ENCODE assay signal across 8 cellular contexts in the genomic region with DNA sequence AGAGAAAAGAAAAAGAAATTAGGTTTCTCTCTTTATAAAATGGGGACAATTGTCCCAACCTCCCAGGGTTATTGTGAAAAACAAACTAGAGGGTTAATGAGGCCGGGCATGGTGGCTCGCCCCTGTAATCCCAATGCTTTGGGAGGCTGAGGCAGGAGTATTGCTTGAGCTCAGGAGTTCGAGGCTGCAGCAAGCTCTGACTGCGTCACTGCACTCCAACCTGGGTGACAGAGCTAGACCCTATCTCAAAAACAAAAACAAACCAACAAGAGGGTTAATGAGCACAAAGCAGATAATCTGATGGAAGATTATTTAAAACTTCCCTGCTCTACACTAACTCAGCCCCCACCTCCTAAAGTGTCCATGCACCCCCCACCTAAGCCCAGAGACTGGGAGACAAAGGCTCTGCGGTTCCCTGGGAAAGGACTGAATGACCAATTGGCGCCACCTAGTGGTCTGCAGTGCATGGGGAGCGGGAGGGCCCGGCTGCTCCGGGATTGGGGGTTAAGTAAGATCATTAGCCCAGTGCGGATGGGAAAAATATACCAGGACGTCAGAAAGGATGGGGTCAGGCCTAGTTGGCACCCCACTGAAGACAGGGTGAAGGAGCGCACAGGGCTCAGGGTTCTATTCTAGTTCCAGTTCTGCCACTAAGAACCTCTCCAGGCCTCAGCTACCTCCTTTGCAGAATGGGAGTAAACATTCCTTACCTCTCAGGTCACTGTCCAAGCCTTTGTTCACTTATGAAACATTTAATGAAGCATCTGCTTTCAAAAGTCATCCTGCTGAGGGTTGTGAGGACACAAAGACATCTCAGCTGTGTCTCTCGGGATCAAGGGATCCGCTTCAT. TPM values are rescaled to one million over a fixed set of nuclear protein-coding genes. Genes with fewer than 3 reads are reported as not detected.
DNase-seq lines count a peak whose midpoint lies in the region; ATAC-seq and TF ChIP-seq lines count a peak whose summit lies in the region.

No MANE protein-coding gene starts in this region.

- WGBS in testis, 2 donors: 38 to 39% methylated on average over 14 of the region's 14 CpGs

- no peaks in the 10 kb centered on the region for H3K36me3 Mint-ChIP-seq in activated T-helper 1 cell treated with anti-CD3 and anti-CD28 coated beads, Interleukin-12 subunit alpha, Interleukin-12 subunit beta, Interleukin-2, Interleukin-4 antibody, amounts not matched to agents 30 ng/mL and 10 ng/mL and 1 ng/mL, durations not matched to agents 14 hours and 24 hours and 36 hours (ENCODE audit: low read depth)
- no peaks in the 10 kb centered on the region for H3K36me3 Mint-ChIP-seq in neural crest cell (ENCODE audit: low read depth)

- ATAC-seq in DND-41 (ENCODE audit: insufficient read depth, low read depth) (peak; percentile 91), GM19035 (IDR thresholded peaks at IDR 0.05; ENCODE audit: unreplicated experiment) (no peak)

- no peak overlapping the region for H3K9ac ChIP-seq in DND-41 (ENCODE audit: low read depth, low read length)

- TF ChIP-seq CTCF in DND-41 (IDR thresholded peaks at IDR 0.05; ENCODE audit: borderline replicate concordance, extremely low read depth, low read length, poor library complexity, severe bottlenecking): peak; percentile 93
- TF ChIP-seq CTCF in foreskin fibroblast (IDR thresholded peaks at IDR 0.05; ENCODE audit: low read depth, low read length): peak; percentile 95
- peak; percentile 94 for TF ChIP-seq CTCF in neural crest cell (conservative IDR thresholded peaks at IDR 0.05)
- TF ChIP-seq CTCF in testis (IDR thresholded peaks at IDR 0.05): peak; percentile 81 to 87 (median 83)

- H3K4me1 Mint-ChIP-seq in activated T-helper 1 cell treated with anti-CD3 and anti-CD28 coated beads, Interleukin-12 subunit alpha, Interleukin-12 subunit beta, Interleukin-2, Interleukin-4 antibody, amounts not matched to agents 30 ng/mL and 10 ng/mL and 1 ng/mL, durations not matched to agents 14 hours and 24 hours and 36 hours (ENCODE audit: low read depth): peaks cover 6% of the 10 kb centered on the region
- peaks cover 32% of the 10 kb centered on the region for H3K4me1 Mint-ChIP-seq in neural crest cell

- no peaks in the 10 kb centered on the region for H3K9me3 Mint-ChIP-seq in activated T-helper 1 cell treated with anti-CD3 and anti-CD28 coated beads, Interleukin-12 subunit alpha, Interleukin-12 subunit beta, Interleukin-2, Interleukin-4 antibody, amounts not matched to agents 30 ng/mL and 10 ng/mL and 1 ng/mL, durations not matched to agents 14 hours and 24 hours and 36 hours
- H3K9me3 Mint-ChIP-seq in neural crest cell: no peaks in the 10 kb centered on the region

- H3K4me1 ChIP-seq in DND-41 (ENCODE audit: insufficient read depth, low read length) (no peaks in the 10 kb centered on the region), testis (peaks cover 4% of the 10 kb centered on the region)

- no peak overlapping the region for H3K4me3 Mint-ChIP-seq in activated T-helper 1 cell treated with anti-CD3 and anti-CD28 coated beads, Interleukin-12 subunit alpha, Interleukin-12 subunit beta, Interleukin-2, Interleukin-4 antibody, amounts not matched to agents 30 ng/mL and 10 ng/mL and 1 ng/mL, durations not matched to agents 14 hours and 24 hours and 36 hours
- H3K4me3 Mint-ChIP-seq in neural crest cell: no peak overlapping the region

- intact Hi-C loops in activated T-helper 1 cell treated with anti-CD3 and anti-CD28 coated beads, Interleukin-12 subunit alpha, Interleukin-12 subunit beta, Interleukin-2, Interleukin-4 antibody, amounts not matched to agents 30 ng/mL and 10 ng/mL and 1 ng/mL, durations not matched to agents 14 hours and 24 hours and 36 hours (cut with micrococcal nuclease): loop anchor here (1.0 to 5.0 kb wide), 2 partner anchors 38 to 79 kb away; no protein-coding TSS in a partner anchor
- intact Hi-C loops in testis (cut with DNase I; ENCODE audit: low total_unique reads): loop anchor here (10.0 kb wide), 1 partner anchor 65 kb away; no protein-coding TSS in a partner anchor

- H3K9me3 ChIP-seq in DND-41 (ENCODE audit: insufficient read depth, low read length, severe bottlenecking) (no peaks in the 10 kb centered on the region), testis (no peaks in the 10 kb centered on the region)

- H3K27ac ChIP-seq in DND-41 (ENCODE audit: low read length) (no peak overlapping the region), testis (no peak overlapping the region)

- no peak overlapping the region for H3K4me2 ChIP-seq in DND-41 (ENCODE audit: insufficient read depth, low read length)

- DNase-seq in DND-41 (peak; percentile 72), Kasumi-1 (lab: John Stamatoyannopoulos, UW) (peak; percentile 63 to 71), RKO (ENCODE audit: low spot score) (peak; percentile 67), foreskin fibroblast (peak; percentile 54 to 86), neural crest cell (ENCODE audit: low read depth, low spot score) (peak; percentile 92), testis (peak; percentile 90)
- peak; percentile 51 for DNase-seq in activated T-helper 1 cell treated with anti-CD3 and anti-CD28 coated beads, Interleukin-12 subunit alpha, Interleukin-12 subunit beta, Interleukin-2, Interleukin-4 antibody, amounts not matched to agents 30 ng/mL and 10 ng/mL and 1 ng/mL, durations not matched to agents 14 hours and 24 hours and 36 hours (ENCODE audit: low spot score)

- peaks cover 7% of the 10 kb centered on the region for H3K27me3 Mint-ChIP-seq in activated T-helper 1 cell treated with anti-CD3 and anti-CD28 coated beads, Interleukin-12 subunit alpha, Interleukin-12 subunit beta, Interleukin-2, Interleukin-4 antibody, amounts not matched to agents 30 ng/mL and 10 ng/mL and 1 ng/mL, durations not matched to agents 14 hours and 24 hours and 36 hours (ENCODE audit: insufficient read depth)
- H3K27me3 Mint-ChIP-seq in neural crest cell (ENCODE audit: low read depth): peaks cover 6% of the 10 kb centered on the region

- H3K4me3 ChIP-seq in DND-41 (ENCODE audit: low read depth in 1 of 2, low read length in 2 of 2) (no peak overlapping the region), foreskin fibroblast (ENCODE audit: low read depth in 1 of 2, low read length in 2 of 2) (no peak overlapping the region), testis (no peak overlapping the region)

- H3K36me3 ChIP-seq in DND-41 (ENCODE audit: insufficient read depth, low read length) (no peaks in the 10 kb centered on the region), testis (ENCODE audit: low read depth, missing control alignments) (no peaks in the 10 kb centered on the region)

- no peaks in the 10 kb centered on the region for H3K79me2 ChIP-seq in DND-41 (ENCODE audit: insufficient read depth, low read length)

- TF ChIP-seq POLR2A in testis (IDR thresholded peaks at IDR 0.05): no peak

- no peak overlapping the region for H2AFZ ChIP-seq in DND-41 (ENCODE audit: low read depth, low read length)

- H3K27me3 ChIP-seq in DND-41 (ENCODE audit: insufficient read depth, low read length, poor library complexity): no peaks in the 10 kb centered on the region
- H3K27me3 ChIP-seq in testis: no peaks in the 10 kb centered on the region

- H3K27ac Mint-ChIP-seq in activated T-helper 1 cell treated with anti-CD3 and anti-CD28 coated beads, Interleukin-12 subunit alpha, Interleukin-12 subunit beta, Interleukin-2, Interleukin-4 antibody, amounts not matched to agents 30 ng/mL and 10 ng/mL and 1 ng/mL, durations not matched to agents 14 hours and 24 hours and 36 hours: no peak overlapping the region
- no peak overlapping the region for H3K27ac Mint-ChIP-seq in neural crest cell (ENCODE audit: unreplicated experiment)

- H4K20me1 ChIP-seq in DND-41 (ENCODE audit: insufficient read depth, low read length): no peaks in the 10 kb centered on the region

RNA-seq across cellular contexts. Expression of gene PIF1, which starts 15.6 kb away (rescaled TPM):
- total RNA-seq in activated T-helper 1 cell treated with anti-CD3 and anti-CD28 coated beads, Interleukin-12 subunit alpha, Interleukin-12 subunit beta, Interleukin-2, Interleukin-4 antibody, amounts not matched to agents 30 ng/mL and 10 ng/mL and 1 ng/mL, durations not matched to agents 14 hours and 24 hours and 36 hours: 19.1 and 23.9 TPM in 2 replicates
- 53.2 and 62.7 TPM in 2 replicates for total RNA-seq in neural crest cell
- 10 to 100 TPM in 1 of 2 donors, 1 to 10 TPM in 1; 6.9 to 19.1 TPM for total RNA-seq in testis
- 3.4 TPM for polyA plus RNA-seq in testis (ENCODE audit: insufficient read depth, low read depth, low replicate concordance)

RNA-seq across cellular contexts. Expression of gene PLEKHO2, which starts 31.8 kb away (rescaled TPM):
- total RNA-seq in activated T-helper 1 cell treated with anti-CD3 and anti-CD28 coated beads, Interleukin-12 subunit alpha, Interleukin-12 subunit beta, Interleukin-2, Interleukin-4 antibody, amounts not matched to agents 30 ng/mL and 10 ng/mL and 1 ng/mL, durations not matched to agents 14 hours and 24 hours and 36 hours: 17.0 and 17.8 TPM in 2 replicates
- total RNA-seq in neural crest cell: 18.2 and 18.9 TPM in 2 replicates
- total RNA-seq in testis: 10 to 100 TPM; 17.2 to 28.9 TPM
- 19.3 TPM for polyA plus RNA-seq in testis (ENCODE audit: insufficient read depth, low read depth, low replicate concordance)

RNA-seq across cellular contexts. Expression of gene RBPMS2, which starts 34.5 kb away (rescaled TPM):
- total RNA-seq in activated T-helper 1 cell treated with anti-CD3 and anti-CD28 coated beads, Interleukin-12 subunit alpha, Interleukin-12 subunit beta, Interleukin-2, Interleukin-4 antibody, amounts not matched to agents 30 ng/mL and 10 ng/mL and 1 ng/mL, durations not matched to agents 14 hours and 24 hours and 36 hours: 0.10 TPM in 1 of 2 replicates, not detected in the other
- total RNA-seq in neural crest cell: 40.3 and 40.5 TPM in 2 replicates
- total RNA-seq in testis: 1 to 10 TPM; 5.0 to 5.8 TPM
- 9.7 TPM for polyA plus RNA-seq in testis (ENCODE audit: insufficient read depth, low read depth, low replicate concordance)
